Comparison of ENCODE assay signal across 19 cellular contexts in genomic region chr7:120344276-120344675, GRCh38.
DNase-seq lines count a peak whose midpoint lies in the region; ATAC-seq and TF ChIP-seq lines count a peak whose summit lies in the region.
"Had no signal": no experiment of that assay in that cellular context is flagged by ENCODE, and none has a peak within 500 bp of the region (broad histone marks: within the 10 kb centered on the region; RNA-seq: fewer than 3 reads in every experiment).

No MANE protein-coding gene starts in this region.

- H3K9me3 ChIP-seq in adipocyte (ENCODE audit: control insufficient read depth, low read length): no peaks in the 10 kb centered on the region
- H3K9me3 ChIP-seq: BLaER1 treated with 17β-estradiol and CSF1 and Interleukin-3, amounts not matched to agents 10 nM and 100 nM; SJSA1 had no signal

- H3K4me3 Mint-ChIP-seq in progenitor cell of endocrine pancreas (ENCODE audit: low read depth): no peak overlapping the region
- H3K4me3 Mint-ChIP-seq: CD8-positive, alpha-beta memory T cell; H9 had no signal

- H3K36me3 Mint-ChIP-seq in progenitor cell of endocrine pancreas (ENCODE audit: insufficient read depth): no peaks in the 10 kb centered on the region
- H3K36me3 Mint-ChIP-seq: CD8-positive, alpha-beta memory T cell had no signal

- H3K27me3 ChIP-seq in adipocyte (replicated peaks; ENCODE audit: control insufficient read depth, insufficient read depth, low read length): no peaks in the 10 kb centered on the region
- H3K27me3 ChIP-seq: BLaER1 treated with 17β-estradiol and CSF1 and Interleukin-3, amounts not matched to agents 10 nM and 100 nM; SJSA1 had no signal

- ATAC-seq in HG02938 (IDR thresholded peaks at IDR 0.05; ENCODE audit: unreplicated experiment) (no peak), HG03139 (IDR thresholded peaks at IDR 0.05; ENCODE audit: unreplicated experiment) (no peak), GM19324 (IDR thresholded peaks at IDR 0.05; ENCODE audit: low FRiP score, unreplicated experiment) (no peak)

- TF ChIP-seq CTCF in fibroblast of the aortic adventitia (IDR thresholded peaks at IDR 0.05; ENCODE audit: insufficient read depth, low read length): no peak
- no peak for TF ChIP-seq CTCF in progenitor cell of endocrine pancreas (IDR thresholded peaks at IDR 0.05; ENCODE audit: unreplicated experiment)

- peaks cover 12% of the 10 kb centered on the region for H3K4me1 ChIP-seq in adipocyte (ENCODE audit: control insufficient read depth, insufficient read depth, low read length)
- H3K4me1 ChIP-seq: BLaER1 treated with 17β-estradiol and CSF1 and Interleukin-3, amounts not matched to agents 10 nM and 100 nM; SJSA1 had no signal

- H3K27ac Mint-ChIP-seq in progenitor cell of endocrine pancreas: no peak overlapping the region
- H3K27ac Mint-ChIP-seq: CD8-positive, alpha-beta memory T cell had no signal

- no peak overlapping the region for H3K9ac ChIP-seq in adipocyte (ENCODE audit: low read length)
- H3K9ac ChIP-seq: BLaER1 treated with 17β-estradiol and CSF1 and Interleukin-3, amounts not matched to agents 10 nM and 100 nM had no signal

- DNase-seq in GM03348 (ENCODE audit: low spot score) (peak; percentile 30), MV-4-11 (lab: John Stamatoyannopoulos, UW) (peak; percentile 6), adipocyte (ENCODE audit: low read depth) (no peak), fibroblast of the aortic adventitia (ENCODE audit: low read depth) (peak; percentile 56), progenitor cell of endocrine pancreas (ENCODE audit: low spot score, unreplicated experiment) (no peak)
- DNase-seq: CD8-positive, alpha-beta memory T cell; DND-41; H9; NCI-H1048; NCI-H1436 treated with DMSO at 0.1 percent for 48 hours; NCI-H2029 treated with DMSO at 0.1 percent for 48 hours; NCI-H2171 treated with DMSO at 0.1 percent for 48 hours; NCI-H524; SW 1271 had no signal

- H3K4me3 ChIP-seq in adipocyte (ENCODE audit: low read length) (peak overlapping the region; percentile 53), fibroblast of the aortic adventitia (ENCODE audit: low read depth, low read length) (no peak overlapping the region)
- H3K4me3 ChIP-seq: BLaER1 treated with 17β-estradiol and CSF1 and Interleukin-3, amounts not matched to agents 10 nM and 100 nM; SJSA1 had no signal

- no peaks in the 10 kb centered on the region for H3K9me3 Mint-ChIP-seq in progenitor cell of endocrine pancreas (ENCODE audit: low read depth)
- H3K9me3 Mint-ChIP-seq: H9 had no signal

- H3K4me1 Mint-ChIP-seq in progenitor cell of endocrine pancreas (ENCODE audit: low read depth): no peaks in the 10 kb centered on the region
- H3K4me1 Mint-ChIP-seq: CD8-positive, alpha-beta memory T cell had no signal

- H3K36me3 ChIP-seq in adipocyte (ENCODE audit: control insufficient read depth, insufficient read depth, low read length, severe bottlenecking): no peaks in the 10 kb centered on the region
- H3K36me3 ChIP-seq: BLaER1 treated with 17β-estradiol and CSF1 and Interleukin-3, amounts not matched to agents 10 nM and 100 nM; SJSA1 had no signal

- H3K27me3 Mint-ChIP-seq in progenitor cell of endocrine pancreas: no peaks in the 10 kb centered on the region
- H3K27me3 Mint-ChIP-seq: CD8-positive, alpha-beta memory T cell had no signal

Comparison
In these comparisons a context has a peak if more than half of its experiments do, and no peak if none do; other contexts are left out.
1. DNase-seq: peak in GM03348 (single experiment), MV-4-11 (single experiment) and fibroblast of the aortic adventitia (single experiment); none in adipocyte (single experiment) and progenitor cell of endocrine pancreas (single experiment).